Comparison of ENCODE assay signal across 18 cellular contexts in the genomic region with DNA sequence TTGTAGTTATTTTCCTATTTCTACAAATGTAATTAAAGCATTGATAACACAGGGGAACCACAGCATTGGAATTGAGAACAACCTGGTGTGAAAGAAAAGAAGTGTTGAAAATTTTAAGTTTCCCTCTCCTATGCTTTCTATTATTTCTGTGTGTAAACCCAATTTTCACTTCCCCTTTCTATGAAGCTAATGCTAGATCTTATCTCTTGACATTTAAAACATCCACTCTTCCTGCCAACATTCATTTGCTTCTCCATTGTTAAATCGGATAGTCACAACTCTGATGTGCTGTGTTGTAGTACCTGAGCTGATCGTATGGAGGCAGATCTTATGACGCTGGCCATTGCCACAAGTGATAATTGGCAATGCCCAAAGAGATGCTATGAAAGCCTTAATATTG.
DNase-seq lines count a peak whose midpoint lies in the region; ATAC-seq and TF ChIP-seq lines count a peak whose summit lies in the region.
"Had no signal": no experiment of that assay in that cellular context is flagged by ENCODE, and none has a peak within 500 bp of the region (broad histone marks: within the 10 kb centered on the region; RNA-seq: fewer than 3 reads in every experiment).

No MANE protein-coding gene starts in this region.

- in situ Hi-C loops in GM23248 (cut with MboI), result no loop called here

- no peaks in the 10 kb centered on the region for H3K27me3 ChIP-seq in GM23248 (replicated peaks; ENCODE audit: insufficient read depth)

- H3K4me1 Mint-ChIP-seq in effector memory CD8-positive, alpha-beta T cell (ENCODE audit: low read depth in 2 of 2), result no peaks in the 10 kb centered on the region
- H3K4me1 Mint-ChIP-seq in activated naive CD8-positive, alpha-beta T cell treated with anti-CD3 and anti-CD28 coated beads for 36 hours, result peaks cover 2% of the 10 kb centered on the region
- H3K4me1 Mint-ChIP-seq: immature natural killer cell had no signal

- no peak overlapping the region for H3K27ac ChIP-seq in GM23248

- no peaks in the 10 kb centered on the region for H3K9me3 Mint-ChIP-seq in effector memory CD8-positive, alpha-beta T cell
- no peaks in the 10 kb centered on the region for H3K9me3 Mint-ChIP-seq in activated naive CD8-positive, alpha-beta T cell treated with anti-CD3 and anti-CD28 coated beads for 36 hours

- intact Hi-C loops in mucosa of descending colon (cut with DNase I, micrococcal nuclease), result no loop called here

- peak; percentile 88 for ATAC-seq in GM18508 (IDR thresholded peaks at IDR 0.05; ENCODE audit: insufficient read depth, unreplicated experiment)
- ATAC-seq in GM21515 (IDR thresholded peaks at IDR 0.05; ENCODE audit: unreplicated experiment), result peak; percentile 68
- ATAC-seq in HG03378 (IDR thresholded peaks at IDR 0.05; ENCODE audit: unreplicated experiment), result peak; percentile 92
- ATAC-seq in effector memory CD8-positive, alpha-beta T cell (replicated peaks), result no peak
- no peak for ATAC-seq in mucosa of descending colon
- ATAC-seq: activated T-cell treated with anti-CD3 and anti-CD28 coated beads, Interleukin-2, amount 50 U/mL, for 4 hours; stimulated activated naive CD8-positive, alpha-beta T cell treated with anti-CD3 and anti-CD28 coated beads, Interleukin-15, Interleukin-2, amounts not matched to agents 100 U/mL and 50 U/mL, for 24 hours had no signal

- H3K4me3 ChIP-seq in GM23248 (no peak overlapping the region), mucosa of descending colon (no peak overlapping the region)

- no peak for TF ChIP-seq CTCF in mucosa of descending colon (IDR thresholded peaks at IDR 0.05)

- H2AFZ ChIP-seq in GM23248, result no peak overlapping the region

- H3K79me2 ChIP-seq in GM23248 (ENCODE audit: insufficient read depth), result peaks cover 33% of the 10 kb centered on the region

- H3K36me3 Mint-ChIP-seq in effector memory CD8-positive, alpha-beta T cell (ENCODE audit: insufficient read depth), result no peaks in the 10 kb centered on the region
- no peaks in the 10 kb centered on the region for H3K36me3 Mint-ChIP-seq in activated naive CD8-positive, alpha-beta T cell treated with anti-CD3 and anti-CD28 coated beads for 36 hours
- H3K36me3 Mint-ChIP-seq: immature natural killer cell had no signal

- no peak overlapping the region for H3K27ac Mint-ChIP-seq in effector memory CD8-positive, alpha-beta T cell
- no peak overlapping the region for H3K27ac Mint-ChIP-seq in activated naive CD8-positive, alpha-beta T cell treated with anti-CD3 and anti-CD28 coated beads for 36 hours
- H3K27ac Mint-ChIP-seq: activated B cell treated with CpG ODN at 0.5 μM for 24 hours, immature natural killer cell had no signal

- H3K36me3 ChIP-seq in GM23248 (ENCODE audit: low read depth) (0 out of 2 replicates have a peak, but pooled peaks cover 4% of the 10 kb centered on the region), mucosa of descending colon (ENCODE audit: low read depth) (no peaks in the 10 kb centered on the region)

- peaks cover 8% of the 10 kb centered on the region; the same call in 1 of the 2 replicates for H3F3A ChIP-seq in GM23248 (ENCODE audit: insufficient read depth)

- no peak overlapping the region for H3K4me2 ChIP-seq in GM23248 (ENCODE audit: unreplicated experiment)

- H3K9ac ChIP-seq in GM23248, result no peak overlapping the region

- H4K20me1 ChIP-seq in GM23248 (ENCODE audit: insufficient read depth), result 0 out of 2 replicates have a peak, but pooled peaks cover 6% of the 10 kb centered on the region

- H3K4me1 ChIP-seq in GM23248 (ENCODE audit: insufficient read depth) (peaks cover 6% of the 10 kb centered on the region; the same call in 1 of the 2 replicates), mucosa of descending colon (ENCODE audit: low read depth) (no peaks in the 10 kb centered on the region)

- H3K4me3 Mint-ChIP-seq in effector memory CD8-positive, alpha-beta T cell, result no peak overlapping the region
- no peak overlapping the region for H3K4me3 Mint-ChIP-seq in activated naive CD8-positive, alpha-beta T cell treated with anti-CD3 and anti-CD28 coated beads for 36 hours
- H3K4me3 Mint-ChIP-seq: activated B cell treated with CpG ODN at 0.5 μM for 24 hours; activated T-cell treated with anti-CD3 and anti-CD28 coated beads, Interleukin-2, amount 50 U/mL, for 4 hours; immature natural killer cell had no signal

- DNase-seq in RPMI7951 (ENCODE audit: low read depth), result peak; percentile 34
- DNase-seq in effector memory CD8-positive, alpha-beta T cell, result no peak
- DNase-seq in GM23248, result no peak
- no peak for DNase-seq in mucosa of descending colon
- no peak for DNase-seq in activated naive CD8-positive, alpha-beta T cell treated with anti-CD3 and anti-CD28 coated beads for 36 hours
- DNase-seq: activated B cell treated with CpG ODN at 0.5 μM for 24 hours; activated T-cell treated with anti-CD3 and anti-CD28 coated beads, Interleukin-2, amount 50 U/mL, for 4 hours; aorta; DMS53; foreskin melanocyte; immature natural killer cell; NCI-H1092 treated with DMSO at 0.1 percent for 48 hours; NCI-H446 treated with DMSO at 0.1 percent for 48 hours; stimulated activated CD4-positive, alpha-beta T cell treated with anti-CD3 and anti-CD28 coated beads, Interleukin-4, amount 100 ng/mL, for 24 hours; stimulated activated naive CD8-positive, alpha-beta T cell treated with anti-CD3 and anti-CD28 coated beads, Interleukin-15, Interleukin-2, amounts not matched to agents 100 U/mL and 50 U/mL, for 24 hours had no signal

- H3K27me3 Mint-ChIP-seq in effector memory CD8-positive, alpha-beta T cell, result peaks cover 23 to 42% of the 10 kb centered on the region in 2 donors
- peaks cover 24% of the 10 kb centered on the region for H3K27me3 Mint-ChIP-seq in activated naive CD8-positive, alpha-beta T cell treated with anti-CD3 and anti-CD28 coated beads for 36 hours
- H3K27me3 Mint-ChIP-seq: activated B cell treated with CpG ODN at 0.5 μM for 24 hours had no signal

- WGBS in GM23248 (ENCODE audit: low coverage in 1 of 2, low lambda C conversion rate in 2 of 2, missing lambda C conversion rate in 2 of 2), 2 experiments, result 97 to 98% methylated on average over 3 of the region's 3 CpGs

- no peaks in the 10 kb centered on the region for H3K9me2 ChIP-seq in GM23248 (ENCODE audit: insufficient read depth)

- H3K9me3 ChIP-seq in GM23248 (ENCODE audit: low read depth) (no peaks in the 10 kb centered on the region), mucosa of descending colon (no peaks in the 10 kb centered on the region)

Comparison
In these comparisons a context has a peak if more than half of its experiments do, and no peak if none do; other contexts are left out.
1. ATAC-seq: peak in GM18508 (single experiment), GM21515 (single experiment) and HG03378 (single experiment); none in effector memory CD8-positive, alpha-beta T cell (single experiment) and mucosa of descending colon (single experiment).